9 cellular contexts compared by ENCODE assay signal in the genomic region with DNA sequence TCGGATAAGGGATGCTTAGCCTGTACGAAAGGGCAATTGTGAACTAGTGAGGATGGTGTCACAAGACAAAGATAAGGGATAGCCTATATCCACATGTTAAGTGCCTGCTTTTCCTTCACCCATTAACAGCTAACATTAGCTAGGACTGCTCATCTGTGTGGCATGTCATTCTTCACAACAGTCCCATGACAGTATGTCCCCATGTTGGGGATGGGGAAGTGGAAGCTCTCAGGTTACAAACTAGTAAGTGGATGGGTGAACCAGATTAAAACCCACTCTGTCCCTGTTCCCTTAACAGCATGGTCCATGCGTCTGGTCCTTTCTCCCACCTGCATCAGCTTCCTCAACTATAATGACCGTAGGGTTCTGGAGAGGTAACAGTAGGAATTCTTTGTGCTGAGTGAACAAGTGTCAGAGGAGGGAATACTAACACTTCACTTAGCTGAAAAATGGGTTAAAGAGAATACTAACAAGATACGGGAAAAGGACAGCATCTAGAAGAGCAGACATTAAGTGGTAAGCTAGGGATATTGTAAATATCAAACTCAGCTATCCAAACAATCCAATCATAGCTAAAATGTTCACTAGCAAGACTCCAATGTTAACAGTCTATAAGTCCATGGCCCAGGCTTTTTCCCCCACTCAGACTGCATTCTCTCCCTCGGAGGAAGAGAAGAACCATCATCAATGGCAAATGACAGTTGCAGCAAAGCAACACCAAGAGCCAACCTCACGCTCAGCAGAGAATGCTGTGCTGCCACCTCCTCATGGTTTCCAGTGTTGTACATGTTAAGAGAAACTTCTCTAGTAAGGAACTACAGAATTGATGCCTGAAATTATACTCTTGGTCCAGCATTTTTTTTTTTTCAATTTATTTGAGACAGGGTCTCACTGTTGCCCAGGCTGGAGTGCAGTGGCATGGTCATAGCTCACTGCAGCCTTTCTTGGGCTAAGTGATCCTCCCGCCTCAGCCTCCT. TPM values are rescaled to one million over a fixed set of nuclear protein-coding genes. Genes with fewer than 3 reads are reported as not detected.
A peak's percentile ranks its signal among the peaks of the same experiment; 100 is the strongest.
DNase-seq lines count a peak whose midpoint lies in the region; ATAC-seq, FAIRE-seq and TF ChIP-seq lines count a peak whose summit lies in the region.
"Had no signal": no experiment of that assay in that cellular context is flagged by ENCODE, and none has a peak within 500 bp of the region (broad histone marks: within the 10 kb centered on the region; RNA-seq: fewer than 3 reads in every experiment).

No MANE protein-coding gene starts in this region.

- H3K27me3 Mint-ChIP-seq in CD4-positive, alpha-beta T cell: no peaks in the 10 kb centered on the region

- DNase-seq in CD4-positive, alpha-beta T cell: no peak
- DNase-seq in GM12892 (ENCODE audit: insufficient read length) (no peak), kidney tubule cell (ENCODE audit: low spot score) (peak; percentile 53), GM13977 (ENCODE audit: low spot score) (no peak), foreskin keratinocyte (no peak), NCI-H1092 (lab: John Stamatoyannopoulos, UW) (no peak)
- DNase-seq: NCI-H1417 treated with DMSO at 0.1 percent for 48 hours had no signal

- intact Hi-C loops in CD4-positive, alpha-beta T cell (cut with DNase I, micrococcal nuclease): loop anchor here in 1 of 2 experiments (10.0 kb wide), 1 partner anchor 643 kb away; no protein-coding TSS in a partner anchor

- in situ Hi-C loops in GM13977 (cut with MboI; ENCODE audit: low pct_unique_long_range_greater_than_20kb, low sequenced_read_pairs, unreplicated experiment): no loop called here

- TF ChIP-seq CTCF in CD4-positive, alpha-beta T cell (IDR thresholded peaks at IDR 0.05): no peak
- TF ChIP-seq CTCF in GM13977 (IDR thresholded peaks at IDR 0.05; ENCODE audit: extremely low read depth, insufficient read depth, missing control alignments) (no peak), foreskin keratinocyte (conservative IDR thresholded peaks at IDR 0.05) (no peak)

- no peak overlapping the region for H3K27ac ChIP-seq in CD4-positive, alpha-beta T cell (ENCODE audit: low read depth, low read length)
- no peak overlapping the region for H3K27ac ChIP-seq in foreskin keratinocyte

- H3K4me1 Mint-ChIP-seq in CD4-positive, alpha-beta T cell (ENCODE audit: low read depth): peaks cover 65% of the 10 kb centered on the region

- H3K27me3 ChIP-seq in CD4-positive, alpha-beta T cell (ENCODE audit: control insufficient read depth, insufficient read depth, low read length): no peaks in the 10 kb centered on the region
- H3K27me3 ChIP-seq in foreskin keratinocyte: no peaks in the 10 kb centered on the region

- no peak for FAIRE-seq in GM12892 (lab: Jason Lieb, UNC)

- peak; percentile 58; the same call in 1 of the 2 replicates for TF ChIP-seq POLR2A in GM12892 (IDR thresholded peaks at IDR 0.05; ENCODE audit: low read depth, low read length)
- TF ChIP-seq POLR2A in Raji (IDR thresholded peaks at IDR 0.05; ENCODE audit: insufficient read depth, low read depth, low read length): peak; percentile 28; the same call in 1 of the 2 replicates

- H3K9me3 Mint-ChIP-seq in CD4-positive, alpha-beta T cell: no peaks in the 10 kb centered on the region

- no peak overlapping the region for H3K4me3 Mint-ChIP-seq in CD4-positive, alpha-beta T cell

- peaks cover 8% of the 10 kb centered on the region for H3K4me1 ChIP-seq in foreskin keratinocyte

- peaks cover 51% of the 10 kb centered on the region for H3K36me3 Mint-ChIP-seq in CD4-positive, alpha-beta T cell (ENCODE audit: low read depth)

- no peak for ATAC-seq in CD4-positive, alpha-beta T cell (ENCODE audit: poor library complexity)
- ATAC-seq in foreskin keratinocyte: no peak

- H3K27ac Mint-ChIP-seq in CD4-positive, alpha-beta T cell: peak overlapping the region; percentile 94

- no peaks in the 10 kb centered on the region for H3K9me3 ChIP-seq in CD4-positive, alpha-beta T cell (ENCODE audit: control insufficient read depth, low read length)
- H3K9me3 ChIP-seq: HAP-1 had no signal

- CTCF ChIA-PET in CD4-positive, alpha-beta T cell (lab: Charles Lee): no interaction called here

- POLR2A ChIA-PET in CD4-positive, alpha-beta T cell (lab: Charles Lee): no interaction called here

RNA-seq across cellular contexts. Expression of gene RPLP1, which starts 5.0 kb away (rescaled TPM):
- total RNA-seq in CD4-positive, alpha-beta T cell: 1,000 to 10,000 TPM; 2,527 to 2,615 TPM
- polyA plus RNA-seq in GM12892 (2012; ENCODE audit: missing spikeins): 1,556 TPM
- 636 and 760 TPM in 2 replicates for total RNA-seq in foreskin keratinocyte
- polyA plus RNA-seq in foreskin keratinocyte: 3,232 and 3,373 TPM in 2 replicates

RNA-seq across cellular contexts. Expression of gene KIF23, which starts 43.4 kb away (rescaled TPM):
- 1 to 10 TPM in 1 of 2 experiments, under 1 TPM in 1; 0.71 to 1.1 TPM for total RNA-seq in CD4-positive, alpha-beta T cell
- polyA plus RNA-seq in GM12892 (2012; ENCODE audit: missing spikeins): 20.4 TPM
- 66.4 and 88.7 TPM in 2 replicates for total RNA-seq in foreskin keratinocyte
- polyA plus RNA-seq in foreskin keratinocyte: 23.1 and 38.2 TPM in 2 replicates

Comparison
In these comparisons a context has a peak if more than half of its experiments do, and no peak if none do; other contexts are left out.
1. RNA of gene KIF23, which starts 43.4 kb away (total RNA-seq): 66.4 to 88.7 TPM in foreskin keratinocyte; 0.71 to 1.1 TPM in CD4-positive, alpha-beta T cell; every median in the first group is over 10 times any median in the second.